ENCODE assay signal across 27 cellular contexts in the genomic region with DNA sequence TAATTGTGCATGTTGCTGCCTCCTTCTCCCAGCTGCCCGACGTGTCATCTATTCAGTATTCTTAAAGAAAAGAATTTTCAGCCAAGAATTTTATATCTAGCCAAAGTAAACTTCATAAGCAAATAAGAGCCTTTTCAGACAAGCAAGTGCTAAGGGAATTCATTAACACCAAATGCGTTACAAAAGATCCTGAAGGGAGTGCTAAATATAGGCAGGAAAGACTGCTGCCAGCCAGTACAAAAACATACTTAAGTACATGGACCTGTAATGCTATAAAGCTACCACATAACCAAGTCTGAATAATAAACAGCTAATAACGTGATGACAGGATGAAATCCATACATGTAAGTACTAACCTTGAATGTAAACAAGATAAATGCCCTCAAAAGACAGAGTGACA.
"Had no signal": no experiment of that assay in that cellular context is flagged by ENCODE, and none has a peak within 500 bp of the region (broad histone marks: within the 10 kb centered on the region; RNA-seq: fewer than 3 reads in every experiment).

No MANE protein-coding gene starts in this region.

- H3K27me3 ChIP-seq: neural progenitor cell, ovary, right lobe of liver, sigmoid colon, stomach, tibial artery, transverse colon, vagina had no signal

- H3K4me1 Mint-ChIP-seq: naive thymus-derived CD4-positive, alpha-beta T cell; natural killer cell; nephron; neural progenitor cell; stimulated activated memory B cell treated with anti-CD40 and anti-IgM and Interleukin-4, amounts not matched to agents 10 μg/mL and 1 μg/mL and 100 μg/mL, for 72 hours had no signal

- H3K4me3 Mint-ChIP-seq: naive thymus-derived CD4-positive, alpha-beta T cell; natural killer cell; nephron; neural progenitor cell; stimulated activated memory B cell treated with anti-CD40 and anti-IgM and Interleukin-4, amounts not matched to agents 10 μg/mL and 1 μg/mL and 100 μg/mL, for 72 hours; stimulated activated naive CD8-positive, alpha-beta T cell treated with anti-CD3 and anti-CD28 coated beads, Interleukin-15, Interleukin-2, amounts not matched to agents 100 ng/mL and 50 ng/mL, for 24 hours; type B pancreatic cell had no signal

- H3K27me3 Mint-ChIP-seq: naive thymus-derived CD4-positive, alpha-beta T cell; progenitor cell of endocrine pancreas; stimulated activated memory B cell treated with anti-CD40 and anti-IgM and Interleukin-4, amounts not matched to agents 10 μg/mL and 1 μg/mL and 100 μg/mL, for 72 hours; stimulated activated naive CD8-positive, alpha-beta T cell treated with anti-CD3 and anti-CD28 coated beads, Interleukin-15, Interleukin-2, amounts not matched to agents 100 ng/mL and 50 ng/mL, for 24 hours; type B pancreatic cell had no signal

- H3K79me2 ChIP-seq: parathyroid adenoma had no signal

- H3K27ac ChIP-seq: neural progenitor cell, ovary, parathyroid adenoma, psoas muscle, right lobe of liver, sigmoid colon, stomach, tibial artery, transverse colon, vagina had no signal

- H3K4me1 ChIP-seq: neural progenitor cell, parathyroid adenoma, psoas muscle, right lobe of liver, sigmoid colon, stomach, tibial artery, transverse colon, vagina had no signal

- H3K36me3 ChIP-seq: neural progenitor cell, ovary, right lobe of liver, sigmoid colon, stomach, tibial artery, transverse colon, vagina had no signal

- DNase-seq: naive thymus-derived CD4-positive, alpha-beta T cell; natural killer cell; occipital lobe; ovary; posterior cingulate gyrus; psoas muscle; right cardiac atrium; right lobe of liver; sigmoid colon; small intestine; stimulated activated CD4-positive, alpha-beta T cell treated with anti-CD3 and anti-CD28 coated beads, Interleukin-15, amount 100 ng/mL, for 24 hours; stimulated activated CD4-positive, alpha-beta T cell treated with anti-CD3 and anti-CD28 coated beads, Interleukin-4, amount 100 ng/mL, for 1 hour; stimulated activated CD4-positive, alpha-beta T cell treated with anti-CD3 and anti-CD28 coated beads, Interleukin-4, amount 100 ng/mL, for 4 hours; stimulated activated CD8-positive, alpha-beta memory T cell treated with anti-CD3 and anti-CD28 coated beads, Interleukin-4, amount 100 ng/mL, for 48 hours; stimulated activated naive CD4-positive, alpha-beta T cell treated with Interleukin-2 at 50 U/mL for 16 hours; stomach; tibial artery; transverse colon had no signal

- ATAC-seq: naive thymus-derived CD4-positive, alpha-beta T cell; natural killer cell; psoas muscle; right cardiac atrium; right lobe of liver; stimulated activated memory B cell treated with anti-CD40 and anti-IgM and Interleukin-4, amounts not matched to agents 10 μg/mL and 1 μg/mL and 100 μg/mL, for 72 hours had no signal

- H3K27ac Mint-ChIP-seq: naive thymus-derived CD4-positive, alpha-beta T cell; natural killer cell; nephron; neural progenitor cell; progenitor cell of endocrine pancreas; stimulated activated memory B cell treated with anti-CD40 and anti-IgM and Interleukin-4, amounts not matched to agents 10 μg/mL and 1 μg/mL and 100 μg/mL, for 72 hours; stimulated activated naive CD8-positive, alpha-beta T cell treated with anti-CD3 and anti-CD28 coated beads, Interleukin-15, Interleukin-2, amounts not matched to agents 100 ng/mL and 50 ng/mL, for 24 hours; type B pancreatic cell had no signal

- H3K36me3 Mint-ChIP-seq: neural progenitor cell; stimulated activated memory B cell treated with anti-CD40 and anti-IgM and Interleukin-4, amounts not matched to agents 10 μg/mL and 1 μg/mL and 100 μg/mL, for 72 hours; type B pancreatic cell had no signal

- H3K9me3 ChIP-seq: ovary, right lobe of liver had no signal

- H2AFZ ChIP-seq: neural progenitor cell, parathyroid adenoma had no signal

- H3K9ac ChIP-seq: neural progenitor cell, parathyroid adenoma had no signal

- FAIRE-seq: small intestine, urothelium cell line had no signal

- H3K4me2 ChIP-seq: neural progenitor cell had no signal

- H3K4me3 ChIP-seq: neural progenitor cell, ovary, psoas muscle, right lobe of liver, sigmoid colon, stomach, tibial artery, transverse colon, vagina had no signal
